13 cellular contexts compared by ENCODE assay signal in genomic region chr21:8992731-8993174, GRCh38.
DNase-seq lines count a peak whose midpoint lies in the region; ATAC-seq and TF ChIP-seq lines count a peak whose summit lies in the region.
"Had no signal": no experiment of that assay in that cellular context is flagged by ENCODE, and none has a peak within 500 bp of the region (broad histone marks: within the 10 kb centered on the region; RNA-seq: fewer than 3 reads in every experiment).

No MANE protein-coding gene starts in this region.

- H3K27me3 Mint-ChIP-seq in Calu3 (ENCODE audit: unreplicated experiment) (peaks cover 48% of the 10 kb centered on the region), osteocyte (ENCODE audit: unreplicated experiment) (no peaks in the 10 kb centered on the region)

- H3K4me1 Mint-ChIP-seq in Calu3 (ENCODE audit: low read depth, unreplicated experiment), result no peaks in the 10 kb centered on the region
- no peaks in the 10 kb centered on the region for H3K4me1 Mint-ChIP-seq in osteocyte (ENCODE audit: unreplicated experiment)
- H3K4me1 Mint-ChIP-seq: nephron had no signal

- H3K9me3 Mint-ChIP-seq in Calu3 (ENCODE audit: low read depth, unreplicated experiment) (no peaks in the 10 kb centered on the region), osteocyte (ENCODE audit: unreplicated experiment) (peaks cover 74% of the 10 kb centered on the region)

- intact Hi-C loops in Calu3 (cut with micrococcal nuclease; ENCODE audit: unreplicated experiment), result no loop called here

- H3K4me3 Mint-ChIP-seq in Calu3 (ENCODE audit: low read depth, unreplicated experiment), result peak overlapping the region; percentile 1
- no peak overlapping the region for H3K4me3 Mint-ChIP-seq in osteocyte (ENCODE audit: unreplicated experiment)
- H3K4me3 Mint-ChIP-seq: nephron had no signal

- DNase-seq in Calu3 (no peak), NAMALWA (ENCODE audit: low spot score) (peak; percentile 33), epidermal melanocyte (ENCODE audit: insufficient read length, low spot score) (peak; percentile 25), mesenteric fat pad (ENCODE audit: low spot score) (peak; percentile 92), osteocyte (ENCODE audit: extremely low spot score, unreplicated experiment) (no peak), cerebellum (ENCODE audit: low spot score) (no peak)
- no peak for DNase-seq in activated T-cell treated with anti-CD3 and anti-CD28 coated beads, Interleukin-2, amount 50 U/mL, for 1 hour
- DNase-seq: activated effector memory CD4-positive, alpha-beta T cell treated with Interleukin-2 at 50 U/mL for 16 hours; kidney; NCI-H1092; NCI-H748 treated with DMSO at 0.1 percent for 48 hours had no signal

- BruUV-seq in Calu3 (replicated peaks; lab: Mats Ljungman, UMichigan), result no TSS peak

- no peak for ATAC-seq in GM21360 (IDR thresholded peaks at IDR 0.05; ENCODE audit: unreplicated experiment)

- H3K27ac Mint-ChIP-seq in Calu3 (ENCODE audit: unreplicated experiment) (peak overlapping the region; percentile 63), osteocyte (ENCODE audit: unreplicated experiment) (no peak overlapping the region)
- H3K27ac Mint-ChIP-seq: nephron had no signal

- TF ChIP-seq CTCF in Calu3 (IDR thresholded peaks at IDR 0.05; ENCODE audit: unreplicated experiment) (no peak), osteocyte (IDR thresholded peaks at IDR 0.05) (no peak)

- CTCF ChIA-PET in Calu3 (lab: Charles Lee), result no interaction called here

- peaks cover 74% of the 10 kb centered on the region for H3K36me3 Mint-ChIP-seq in Calu3 (ENCODE audit: insufficient read depth, unreplicated experiment)
- H3K36me3 Mint-ChIP-seq in osteocyte (ENCODE audit: unreplicated experiment), result no peaks in the 10 kb centered on the region

Comparison
In these comparisons a context has a peak if more than half of its experiments do, and no peak if none do; other contexts are left out.
1. DNase-seq: peak in NAMALWA (single experiment), epidermal melanocyte (single experiment) and mesenteric fat pad (single experiment); none in Calu3 (single experiment), osteocyte (single experiment), cerebellum (single experiment) and activated T-cell treated with anti-CD3 and anti-CD28 coated beads, Interleukin-2, amount 50 U/mL, for 1 hour (single experiment).